ENCODE assay signal across 20 cellular contexts in the genomic region with DNA sequence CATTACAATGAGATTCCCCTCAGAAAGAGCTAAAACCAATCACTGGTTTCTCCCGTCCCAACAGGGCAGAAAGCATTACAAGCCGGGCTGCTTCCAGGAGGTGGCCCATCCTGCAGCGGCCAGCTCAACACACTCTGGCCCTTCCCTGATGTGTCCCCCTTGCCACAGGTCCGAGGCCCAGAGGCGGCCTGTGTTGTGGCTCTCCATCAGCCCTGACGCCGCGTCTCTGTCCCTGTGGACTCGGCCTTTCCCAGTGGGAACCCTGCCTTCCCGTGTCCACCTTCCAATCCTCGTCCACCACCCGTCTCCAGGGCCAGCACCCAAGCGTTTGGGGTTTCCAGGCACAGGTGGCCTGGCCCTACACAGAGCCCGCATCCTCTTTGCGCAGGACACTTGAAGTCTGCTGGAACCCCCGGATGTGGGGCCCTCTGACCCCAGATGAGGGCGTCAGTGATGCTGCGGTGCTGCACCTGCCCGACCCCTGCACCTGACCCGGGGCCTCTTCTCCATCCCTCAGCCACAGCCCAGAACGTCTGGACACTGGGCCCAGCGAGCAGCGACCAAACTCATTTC.
"Had no signal": no experiment of that assay in that cellular context is flagged by ENCODE, and none has a peak within 500 bp of the region (broad histone marks: within the 10 kb centered on the region; RNA-seq: fewer than 3 reads in every experiment).

No MANE protein-coding gene starts in this region.

- FAIRE-seq: astrocyte had no signal

- H3K27ac Mint-ChIP-seq: activated naive CD4-positive, alpha-beta T cell treated with anti-CD3 and anti-CD28 coated beads, Interleukin-2, amount 50 U/mL, for 24 hours; dendritic cell treated with granulocyte-macrophage colony-stimulating factor and Interleukin-4, amounts not matched to agents 40 ng/mL and 50 ng/mL, for 4 days; natural killer cell had no signal

- DNase-seq: activated CD4-positive, alpha-beta T cell treated with anti-CD3 and anti-CD28 coated beads, Interleukin-2, amount 50 U/mL, for 1 hour; activated CD4-positive, CD25-positive, alpha-beta regulatory T cell treated with anti-CD3 and anti-CD28 coated beads, Interleukin-2, amount 50 U/mL, for 72 hours; activated CD8-positive, alpha-beta memory T cell treated with anti-CD3 and anti-CD28 coated beads for 24 hours; activated CD8-positive, alpha-beta memory T cell treated with anti-CD3 and anti-CD28 coated beads, Interleukin-2, amount 50 U/mL, for 48 hours; activated gamma-delta T cell; activated T-cell treated with anti-CD3 and anti-CD28 coated beads, Interleukin-2, amount 50 U/mL, for 48 hours; cerebellar nuclear complex; effector memory CD4-positive, alpha-beta T cell; foreskin fibroblast; left cardiac atrium; mesendoderm; natural killer cell; retina; stimulated activated CD4-positive, alpha-beta T cell treated with anti-CD3 and anti-CD28 coated beads, Interleukin-2, amount 100 ng/mL, for 24 hours; stimulated activated naive CD8-positive, alpha-beta T cell treated with anti-CD3 and anti-CD28 coated beads, Interleukin-15, Interleukin-2, amounts not matched to agents 100 U/mL and 50 U/mL, for 24 hours; transverse colon had no signal

- H3K9me3 Mint-ChIP-seq: activated naive CD4-positive, alpha-beta T cell treated with anti-CD3 and anti-CD28 coated beads, Interleukin-2, amount 50 U/mL, for 24 hours had no signal

- H3K36me3 Mint-ChIP-seq: natural killer cell had no signal

- H3K36me3 ChIP-seq: breast epithelium, transverse colon had no signal

- ATAC-seq: left cardiac atrium; natural killer cell; stimulated activated naive CD8-positive, alpha-beta T cell treated with anti-CD3 and anti-CD28 coated beads, Interleukin-15, Interleukin-2, amounts not matched to agents 100 U/mL and 50 U/mL, for 24 hours had no signal

- H3K4me3 ChIP-seq: breast epithelium, transverse colon had no signal

- H3K27ac ChIP-seq: breast epithelium, transverse colon had no signal

- H3K4me3 Mint-ChIP-seq: activated naive CD4-positive, alpha-beta T cell treated with anti-CD3 and anti-CD28 coated beads, Interleukin-2, amount 50 U/mL, for 24 hours; dendritic cell treated with granulocyte-macrophage colony-stimulating factor and Interleukin-4, amounts not matched to agents 40 ng/mL and 50 ng/mL, for 4 days; natural killer cell had no signal

- H3K4me1 Mint-ChIP-seq: activated naive CD4-positive, alpha-beta T cell treated with anti-CD3 and anti-CD28 coated beads, Interleukin-2, amount 50 U/mL, for 24 hours; natural killer cell had no signal

- H3K27me3 ChIP-seq: breast epithelium, transverse colon had no signal

- H3K27me3 Mint-ChIP-seq: activated naive CD4-positive, alpha-beta T cell treated with anti-CD3 and anti-CD28 coated beads, Interleukin-2, amount 50 U/mL, for 24 hours; dendritic cell treated with granulocyte-macrophage colony-stimulating factor and Interleukin-4, amounts not matched to agents 40 ng/mL and 50 ng/mL, for 4 days had no signal

- H3K4me1 ChIP-seq: breast epithelium had no signal
